Comparison of ENCODE assay signal across 7 cellular contexts in genomic region chr6:11414564-11414963, GRCh38.
A peak's percentile ranks its signal among the peaks of the same experiment; 100 is the strongest.
DNase-seq lines count a peak whose midpoint lies in the region; ATAC-seq, FAIRE-seq and TF ChIP-seq lines count a peak whose summit lies in the region.

No MANE protein-coding gene starts in this region.

- peak; percentile 81 for FAIRE-seq in GM19239 (lab: Jason Lieb, UNC)

- H3K27ac Mint-ChIP-seq in mesothelial cell of epicardium, result peak overlapping the region; percentile 76

- peaks cover 9% of the 10 kb centered on the region for H3K9me3 Mint-ChIP-seq in mesothelial cell of epicardium

- peak; percentile 39 for ATAC-seq in HG03442 (IDR thresholded peaks at IDR 0.05; ENCODE audit: unreplicated experiment)
- no peak for ATAC-seq in GM19035 (IDR thresholded peaks at IDR 0.05; ENCODE audit: unreplicated experiment)

- H3K4me3 Mint-ChIP-seq in mesothelial cell of epicardium, result no peak overlapping the region

- no peaks in the 10 kb centered on the region for H3K27me3 Mint-ChIP-seq in mesothelial cell of epicardium (ENCODE audit: low read depth)

- H3K4me1 Mint-ChIP-seq in mesothelial cell of epicardium, result peaks cover 18% of the 10 kb centered on the region

- DNase-seq in GM19239 (ENCODE audit: insufficient read length, low spot score) (no peak), mesothelial cell of epicardium (ENCODE audit: low spot score in 2 of 2, unreplicated experiment in 2 of 2) (no peak), caudate nucleus (lab: John Stamatoyannopoulos, UW) (no peak), cortex of kidney (lab: John Stamatoyannopoulos, UW) (no peak)
- DNase-seq in activated T-helper 9 cell treated with anti-CD3 and anti-CD28 coated beads, Interleukin-2, amount 50 U/mL, for 16 hours (ENCODE audit: low read depth), result peak; percentile 10

- H3K36me3 Mint-ChIP-seq in mesothelial cell of epicardium, result no peaks in the 10 kb centered on the region

- TF ChIP-seq CTCF in mesothelial cell of epicardium (IDR thresholded peaks at IDR 0.05; ENCODE audit: unreplicated experiment), result no peak

- H3K27ac ChIP-seq in caudate nucleus (ENCODE audit: low read depth, low read length), result no peak overlapping the region
